Comparison of ENCODE assay signal across 9 cellular contexts in the genomic region with DNA sequence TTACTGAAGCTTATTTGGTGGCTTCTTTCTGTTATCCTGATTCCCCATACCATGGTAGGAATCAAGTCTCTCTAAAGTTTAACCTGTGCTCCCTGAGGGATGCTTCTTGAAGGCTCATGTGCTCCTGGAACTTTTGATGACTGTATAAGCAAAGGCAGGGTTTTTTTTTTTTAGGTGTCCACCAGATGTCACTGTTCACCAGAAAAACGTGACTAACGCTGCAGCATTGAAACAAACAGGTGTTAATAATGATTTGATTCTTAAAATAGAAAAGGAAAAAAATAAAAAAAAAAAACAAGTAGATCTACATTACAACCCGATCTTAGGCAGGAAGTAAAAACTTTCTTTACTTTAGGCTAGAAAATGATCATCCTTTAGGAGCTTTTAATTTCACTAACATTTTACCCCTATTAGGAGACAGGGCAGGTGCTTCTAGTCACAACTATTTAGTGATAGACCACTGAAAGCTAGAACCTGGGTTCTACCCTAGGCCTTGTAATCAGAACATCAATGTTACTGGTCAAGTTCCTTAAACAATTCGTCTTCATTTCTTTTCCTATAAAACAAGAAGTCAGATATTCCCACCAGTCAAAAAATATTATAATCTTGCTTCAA.
DNase-seq lines count a peak whose midpoint lies in the region; ATAC-seq, FAIRE-seq and TF ChIP-seq lines count a peak whose summit lies in the region.
"Had no signal": no experiment of that assay in that cellular context is flagged by ENCODE, and none has a peak within 500 bp of the region (broad histone marks: within the 10 kb centered on the region; RNA-seq: fewer than 3 reads in every experiment).

No MANE protein-coding gene starts in this region.

- no TSS peak for BruUV-seq in HepG2 (replicated peaks; lab: Mats Ljungman, UMichigan)

- TF ChIP-seq RAD21 in HepG2 (CRISPR knock-in tag; IDR thresholded peaks at IDR 0.05): no peak

- H3K4me1 ChIP-seq in HepG2 (ENCODE audit: insufficient read depth, low read length): no peaks in the 10 kb centered on the region

- in situ Hi-C loops in HepG2 (cut with HindIII; ENCODE audit: extremely low pct_ligation_motif_present, low pct_unique_long_range_greater_than_20kb): no loop called here

- DNase-seq in NCI-H1436 (lab: John Stamatoyannopoulos, UW) (peak; percentile 23), NCI-H1436 treated with DMSO at 0.1 percent for 48 hours (lab: John Stamatoyannopoulos, UW) (no peak), GM19240 (ENCODE audit: insufficient read length, low spot score) (peak; percentile 10), NCI-H2196 (lab: John Stamatoyannopoulos, UW; ENCODE audit: unreplicated experiment) (peak; percentile 16), astrocyte of the hippocampus (ENCODE audit: low read depth, low spot score) (peak; percentile 54), HepG2 (ENCODE audit: low spot score) (peak; percentile 19)
- DNase-seq in activated CD4-positive, CD25-positive, alpha-beta regulatory T cell (lab: John Stamatoyannopoulos, UW): no peak

- no peak overlapping the region for H2AFZ ChIP-seq in HepG2 (ENCODE audit: low read length)

- H3K36me3 ChIP-seq in HepG2 (replicated peaks in 1 of 2; ENCODE audit: control insufficient read depth in 1 of 2, insufficient read depth in 2 of 2, low read length in 2 of 2): no peaks in the 10 kb centered on the region
- H3K36me3 ChIP-seq: BLaER1 treated with 17β-estradiol and CSF1 and Interleukin-3, amounts not matched to agents 10 nM and 100 nM had no signal

- CTCF ChIA-PET in HepG2 (lab: Yijun Ruan, JAX; ENCODE audit: low intra/inter-chr PET ratio, low total read pairs): no interaction called here

- ATAC-seq in HG03108 (IDR thresholded peaks at IDR 0.05; ENCODE audit: unreplicated experiment) (peak; percentile 59), HepG2 (peak; percentile 62; the same call in 2 of the 3 replicates)

- H3K4me2 ChIP-seq in HepG2 (ENCODE audit: low read depth, low read length): no peak overlapping the region
- H3K4me2 ChIP-seq: BLaER1 treated with 17β-estradiol and CSF1 and Interleukin-3, amounts not matched to agents 10 nM and 100 nM had no signal

- H3K4me3 ChIP-seq in HepG2 (replicated peaks in 1 of 3; ENCODE audit: insufficient read depth in 1 of 3, low read depth in 2 of 3, low read length in 3 of 3): no peak overlapping the region
- H3K4me3 ChIP-seq: BLaER1 treated with 17β-estradiol and CSF1 and Interleukin-3, amounts not matched to agents 10 nM and 100 nM had no signal

- POLR2A ChIA-PET in HepG2 (lab: Yijun Ruan, JAX): no interaction called here

- WGBS in HepG2 (ENCODE audit: low lambda C conversion rate): 0% methylated on average over 4 of the region's 4 CpGs

- no peak overlapping the region for H3K9ac ChIP-seq in HepG2 (ENCODE audit: insufficient read depth, low read depth, low read length)
- H3K9ac ChIP-seq: BLaER1 treated with 17β-estradiol and CSF1 and Interleukin-3, amounts not matched to agents 10 nM and 100 nM had no signal

- TF ChIP-seq POLR2A in HepG2 (IDR thresholded peaks at IDR 0.05; ENCODE audit: insufficient read depth in 1 of 2, low read depth in 2 of 2, low read length in 2 of 2): no peak

- H3K27ac ChIP-seq in HepG2 (ENCODE audit: extremely low read length, insufficient read depth, low read length): no peak overlapping the region
- H3K27ac ChIP-seq: BLaER1 treated with 17β-estradiol and CSF1 and Interleukin-3, amounts not matched to agents 10 nM and 100 nM had no signal

- H4K20me1 ChIP-seq in HepG2 (ENCODE audit: insufficient read depth, low read length): no peaks in the 10 kb centered on the region
- H4K20me1 ChIP-seq: BLaER1 treated with 17β-estradiol and CSF1 and Interleukin-3, amounts not matched to agents 10 nM and 100 nM had no signal

- no peak for FAIRE-seq in HepG2 (lab: Jason Lieb, UNC)

- no peaks in the 10 kb centered on the region for H3K27me3 ChIP-seq in HepG2 (ENCODE audit: control insufficient read depth in 1 of 2, insufficient read depth in 2 of 2, low read length in 2 of 2)
- H3K27me3 ChIP-seq: BLaER1 treated with 17β-estradiol and CSF1 and Interleukin-3, amounts not matched to agents 10 nM and 100 nM had no signal

- H3K79me2 ChIP-seq in HepG2 (ENCODE audit: insufficient read depth, low read length): no peaks in the 10 kb centered on the region

- TF ChIP-seq CTCF in HepG2 (CRISPR knock-in tag; IDR thresholded peaks at IDR 0.05): peak; percentile 60

- no peaks in the 10 kb centered on the region for H3K9me3 ChIP-seq in HepG2 (ENCODE audit: low read length)
- H3K9me3 ChIP-seq: BLaER1 treated with 17β-estradiol and CSF1 and Interleukin-3, amounts not matched to agents 10 nM and 100 nM had no signal

- TF ChIP-seq EP300 in HepG2 (IDR thresholded peaks at IDR 0.05; ENCODE audit: low read depth in 2 of 2, low read length in 2 of 2) (no peak), HepG2 (CRISPR knock-in tag; IDR thresholded peaks at IDR 0.05; ENCODE audit: borderline replicate concordance) (no peak)

- intact Hi-C loops in HepG2 (cut with micrococcal nuclease; ENCODE audit: unreplicated experiment): loop anchor here (10.0 kb wide), 1 partner anchor 213 kb away; no protein-coding TSS in a partner anchor

TF ChIP-seq in HepG2, 621 proteins besides CTCF, POLR2A, EP300 and RAD21:
- peak; percentile 47; the same call in 1 of the 2 replicates for TF ChIP-seq SMC3 (IDR thresholded peaks at IDR 0.05; ENCODE audit: low read length)
- TF ChIP-seq STAG1 (CRISPR knock-in tag; IDR thresholded peaks at IDR 0.05): peak; percentile 69
- TF ChIP-seq ZNF44 (CRISPR knock-in tag; IDR thresholded peaks at IDR 0.05): no peak
- no peak for TF ChIP-seq ZBTB1 (CRISPR knock-in tag; IDR thresholded peaks at IDR 0.05; ENCODE audit: borderline replicate concordance)
- no peak for TF ChIP-seq ZNF564 (CRISPR knock-in tag; IDR thresholded peaks at IDR 0.05)
- TF ChIP-seq NBN (conservative IDR thresholded peaks at IDR 0.05): no peak

Comparison
In these comparisons a context has a peak if more than half of its experiments do, and no peak if none do; other contexts are left out.
1. DNase-seq: peak in NCI-H1436 (single experiment), GM19240 (single experiment), NCI-H2196 (single experiment), astrocyte of the hippocampus (single experiment) and HepG2 (single experiment); none in NCI-H1436 treated with DMSO at 0.1 percent for 48 hours (single experiment) and activated CD4-positive, CD25-positive, alpha-beta regulatory T cell (0 of 4).